Comparison of ENCODE assay signal across 1 cellular context in genomic region chr4:3630136-3630933, GRCh38.
TF ChIP-seq lines count a peak whose summit lies in the region.

No MANE protein-coding gene starts in this region.

TF ChIP-seq in WTC11, 78 proteins besides CTCF, POLR2A, EP300 and RAD21 (continued from another document):
- TF ChIP-seq ZNF512 (CRISPR knock-in tag; IDR thresholded peaks at IDR 0.05; ENCODE audit: borderline replicate concordance) (no peak), ATF2 (CRISPR knock-in tag; IDR thresholded peaks at IDR 0.05; ENCODE audit: borderline replicate concordance, low read depth) (no peak)
- TF ChIP-seq, protein P1, sequence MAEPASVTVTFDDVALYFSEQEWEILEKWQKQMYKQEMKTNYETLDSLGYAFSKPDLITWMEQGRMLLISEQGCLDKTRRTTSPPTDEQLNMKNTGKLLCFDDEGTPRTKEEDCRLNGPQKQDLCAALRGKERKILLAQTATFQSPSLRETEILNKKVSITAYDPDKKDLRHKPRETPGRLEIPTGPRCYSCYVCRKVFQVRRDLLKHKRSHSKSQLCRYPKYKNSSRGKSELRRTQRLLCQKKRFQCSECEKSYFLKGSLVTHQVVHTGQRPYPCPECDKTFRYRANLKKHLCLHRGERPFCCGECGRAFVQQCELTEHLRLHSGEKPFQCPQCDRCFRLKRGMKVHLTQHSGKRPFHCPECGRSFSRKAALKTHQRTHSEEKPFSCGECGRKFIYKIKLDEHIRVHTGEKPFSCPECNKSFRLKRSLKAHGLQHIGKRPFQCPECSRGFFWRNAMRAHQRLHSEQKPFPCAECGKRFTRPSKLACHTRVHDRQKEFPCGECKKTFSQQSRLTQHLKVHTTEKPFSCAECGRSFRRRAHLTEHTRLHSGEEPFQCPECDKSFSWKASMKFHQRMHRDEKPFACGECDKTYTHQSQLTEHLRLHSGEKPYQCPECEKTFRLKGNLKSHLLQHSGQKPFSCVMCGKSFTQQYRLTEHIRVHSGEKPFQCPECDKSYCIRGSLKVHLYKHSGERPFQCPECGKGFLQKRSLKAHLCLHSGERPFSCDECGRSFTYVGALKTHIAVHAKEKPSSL (CRISPR knock-in tag; conservative IDR thresholded peaks at IDR 0.05), result no peak
